Comparison of ENCODE assay signal across 6 cellular contexts in the genomic region with DNA sequence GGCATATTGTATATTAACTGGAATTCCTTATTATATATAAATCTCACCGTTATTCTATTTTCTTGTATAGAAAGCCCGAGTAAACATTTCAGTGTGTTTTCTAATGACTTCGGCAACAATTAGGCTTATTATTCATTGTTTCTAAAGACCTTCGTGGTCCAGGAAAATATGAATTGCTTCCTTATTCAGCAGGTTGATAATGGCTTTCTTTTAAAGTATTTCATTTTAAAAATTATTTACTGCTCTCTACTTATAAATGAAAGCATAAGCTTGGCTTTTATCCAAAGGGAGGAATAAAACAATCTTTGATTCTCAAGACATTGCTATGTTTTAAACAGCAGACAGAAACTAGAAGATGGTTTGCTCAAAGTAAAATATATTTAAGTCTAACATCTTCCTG.
"Had no signal": no experiment of that assay in that cellular context is flagged by ENCODE, and none has a peak within 500 bp of the region (broad histone marks: within the 10 kb centered on the region; RNA-seq: fewer than 3 reads in every experiment).

No MANE protein-coding gene starts in this region.

- DNase-seq: H9, HFFc6, IMR-90, KBM-7 had no signal

- ATAC-seq: GM23338, HCT116 had no signal

- H3K4me2 ChIP-seq: GM23338 had no signal

- H2AFZ ChIP-seq: GM23338 had no signal

- H3K4me3 ChIP-seq: GM23338 had no signal
